1 cellular context compared by ENCODE assay signal in genomic region chr16:2039286-2040030, GRCh38.
TF ChIP-seq lines count a peak whose summit lies in the region.

No MANE protein-coding gene starts in this region.

TF ChIP-seq in HepG2, 621 proteins besides CTCF, POLR2A, EP300 and RAD21 (continued from another document and continues in another):
- TF ChIP-seq, protein P1, sequence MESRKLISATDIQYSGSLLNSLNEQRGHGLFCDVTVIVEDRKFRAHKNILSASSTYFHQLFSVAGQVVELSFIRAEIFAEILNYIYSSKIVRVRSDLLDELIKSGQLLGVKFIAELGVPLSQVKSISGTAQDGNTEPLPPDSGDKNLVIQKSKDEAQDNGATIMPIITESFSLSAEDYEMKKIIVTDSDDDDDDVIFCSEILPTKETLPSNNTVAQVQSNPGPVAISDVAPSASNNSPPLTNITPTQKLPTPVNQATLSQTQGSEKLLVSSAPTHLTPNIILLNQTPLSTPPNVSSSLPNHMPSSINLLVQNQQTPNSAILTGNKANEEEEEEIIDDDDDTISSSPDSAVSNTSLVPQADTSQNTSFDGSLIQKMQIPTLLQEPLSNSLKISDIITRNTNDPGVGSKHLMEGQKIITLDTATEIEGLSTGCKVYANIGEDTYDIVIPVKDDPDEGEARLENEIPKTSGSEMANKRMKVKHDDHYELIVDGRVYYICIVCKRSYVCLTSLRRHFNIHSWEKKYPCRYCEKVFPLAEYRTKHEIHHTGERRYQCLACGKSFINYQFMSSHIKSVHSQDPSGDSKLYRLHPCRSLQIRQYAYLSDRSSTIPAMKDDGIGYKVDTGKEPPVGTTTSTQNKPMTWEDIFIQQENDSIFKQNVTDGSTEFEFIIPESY (CRISPR knock-in tag; IDR thresholded peaks at IDR 0.05) = 0 out of 2 replicates have a peak, but pooled peaks have one; percentile 11
- TF ChIP-seq RFX1 (IDR thresholded peaks at IDR 0.05) = no peak
- TF ChIP-seq ZNF850 (CRISPR knock-in tag; conservative IDR thresholded peaks at IDR 0.05) = no peak
- peak; percentile 94 for TF ChIP-seq ZNF501 (CRISPR knock-in tag; IDR thresholded peaks at IDR 0.05)
- TF ChIP-seq ZNF615 (CRISPR knock-in tag; IDR thresholded peaks at IDR 0.05; ENCODE audit: borderline replicate concordance) = no peak
- no peak for TF ChIP-seq SUZ12 (IDR thresholded peaks at IDR 0.05; ENCODE audit: low read depth, low read length)
- TF ChIP-seq, protein P2, sequence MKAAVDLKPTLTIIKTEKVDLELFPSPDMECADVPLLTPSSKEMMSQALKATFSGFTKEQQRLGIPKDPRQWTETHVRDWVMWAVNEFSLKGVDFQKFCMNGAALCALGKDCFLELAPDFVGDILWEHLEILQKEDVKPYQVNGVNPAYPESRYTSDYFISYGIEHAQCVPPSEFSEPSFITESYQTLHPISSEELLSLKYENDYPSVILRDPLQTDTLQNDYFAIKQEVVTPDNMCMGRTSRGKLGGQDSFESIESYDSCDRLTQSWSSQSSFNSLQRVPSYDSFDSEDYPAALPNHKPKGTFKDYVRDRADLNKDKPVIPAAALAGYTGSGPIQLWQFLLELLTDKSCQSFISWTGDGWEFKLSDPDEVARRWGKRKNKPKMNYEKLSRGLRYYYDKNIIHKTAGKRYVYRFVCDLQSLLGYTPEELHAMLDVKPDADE (CRISPR knock-in tag; IDR thresholded peaks at IDR 0.05) = no peak
- no peak for TF ChIP-seq HCFC1 (IDR thresholded peaks at IDR 0.05; ENCODE audit: low read depth, low read length)
- 0 out of 2 replicates have a peak, but pooled peaks have one; percentile 23 for TF ChIP-seq MIER2 (CRISPR knock-in tag; IDR thresholded peaks at IDR 0.05)
- TF ChIP-seq, protein P3, sequence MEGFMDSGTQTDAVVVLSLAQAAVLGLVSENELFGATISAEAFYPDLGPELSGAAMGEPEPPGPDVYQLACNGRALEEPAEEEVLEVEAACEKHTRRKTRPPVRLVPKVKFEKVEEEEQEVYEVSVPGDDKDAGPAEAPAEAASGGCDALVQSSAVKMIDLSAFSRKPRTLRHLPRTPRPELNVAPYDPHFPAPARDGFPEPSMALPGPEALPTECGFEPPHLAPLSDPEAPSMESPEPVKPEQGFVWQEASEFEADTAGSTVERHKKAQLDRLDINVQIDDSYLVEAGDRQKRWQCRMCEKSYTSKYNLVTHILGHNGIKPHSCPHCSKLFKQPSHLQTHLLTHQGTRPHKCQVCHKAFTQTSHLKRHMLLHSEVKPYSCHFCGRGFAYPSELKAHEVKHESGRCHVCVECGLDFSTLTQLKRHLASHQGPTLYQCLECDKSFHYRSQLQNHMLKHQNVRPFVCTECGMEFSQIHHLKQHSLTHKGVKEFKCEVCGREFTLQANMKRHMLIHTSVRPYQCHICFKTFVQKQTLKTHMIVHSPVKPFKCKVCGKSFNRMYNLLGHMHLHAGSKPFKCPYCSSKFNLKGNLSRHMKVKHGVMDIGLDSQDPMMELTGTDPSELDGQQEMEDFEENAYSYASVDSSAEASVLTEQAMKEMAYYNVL (CRISPR knock-in tag; IDR thresholded peaks at IDR 0.05; ENCODE audit: borderline replicate concordance) = 0 out of 2 replicates have a peak, but pooled peaks have one; percentile 19
- peak; percentile 68 for TF ChIP-seq KDM1A (CRISPR knock-in tag; IDR thresholded peaks at IDR 0.05)
- no peak for TF ChIP-seq ZNF101 (CRISPR knock-in tag; IDR thresholded peaks at IDR 0.05; ENCODE audit: borderline replicate concordance, low read depth)
- TF ChIP-seq FOSL1 (CRISPR knock-in tag; IDR thresholded peaks at IDR 0.05; ENCODE audit: borderline replicate concordance) = no peak
- TF ChIP-seq, protein P4, sequence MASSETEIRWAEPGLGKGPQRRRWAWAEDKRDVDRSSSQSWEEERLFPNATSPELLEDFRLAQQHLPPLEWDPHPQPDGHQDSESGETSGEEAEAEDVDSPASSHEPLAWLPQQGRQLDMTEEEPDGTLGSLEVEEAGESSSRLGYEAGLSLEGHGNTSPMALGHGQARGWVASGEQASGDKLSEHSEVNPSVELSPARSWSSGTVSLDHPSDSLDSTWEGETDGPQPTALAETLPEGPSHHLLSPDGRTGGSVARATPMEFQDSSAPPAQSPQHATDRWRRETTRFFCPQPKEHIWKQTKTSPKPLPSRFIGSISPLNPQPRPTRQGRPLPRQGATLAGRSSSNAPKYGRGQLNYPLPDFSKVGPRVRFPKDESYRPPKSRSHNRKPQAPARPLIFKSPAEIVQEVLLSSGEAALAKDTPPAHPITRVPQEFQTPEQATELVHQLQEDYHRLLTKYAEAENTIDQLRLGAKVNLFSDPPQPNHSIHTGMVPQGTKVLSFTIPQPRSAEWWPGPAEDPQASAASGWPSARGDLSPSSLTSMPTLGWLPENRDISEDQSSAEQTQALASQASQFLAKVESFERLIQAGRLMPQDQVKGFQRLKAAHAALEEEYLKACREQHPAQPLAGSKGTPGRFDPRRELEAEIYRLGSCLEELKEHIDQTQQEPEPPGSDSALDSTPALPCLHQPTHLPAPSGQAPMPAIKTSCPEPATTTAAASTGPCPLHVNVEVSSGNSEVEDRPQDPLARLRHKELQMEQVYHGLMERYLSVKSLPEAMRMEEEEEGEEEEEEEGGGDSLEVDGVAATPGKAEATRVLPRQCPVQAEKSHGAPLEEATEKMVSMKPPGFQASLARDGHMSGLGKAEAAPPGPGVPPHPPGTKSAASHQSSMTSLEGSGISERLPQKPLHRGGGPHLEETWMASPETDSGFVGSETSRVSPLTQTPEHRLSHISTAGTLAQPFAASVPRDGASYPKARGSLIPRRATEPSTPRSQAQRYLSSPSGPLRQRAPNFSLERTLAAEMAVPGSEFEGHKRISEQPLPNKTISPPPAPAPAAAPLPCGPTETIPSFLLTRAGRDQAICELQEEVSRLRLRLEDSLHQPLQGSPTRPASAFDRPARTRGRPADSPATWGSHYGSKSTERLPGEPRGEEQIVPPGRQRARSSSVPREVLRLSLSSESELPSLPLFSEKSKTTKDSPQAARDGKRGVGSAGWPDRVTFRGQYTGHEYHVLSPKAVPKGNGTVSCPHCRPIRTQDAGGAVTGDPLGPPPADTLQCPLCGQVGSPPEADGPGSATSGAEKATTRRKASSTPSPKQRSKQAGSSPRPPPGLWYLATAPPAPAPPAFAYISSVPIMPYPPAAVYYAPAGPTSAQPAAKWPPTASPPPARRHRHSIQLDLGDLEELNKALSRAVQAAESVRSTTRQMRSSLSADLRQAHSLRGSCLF (CRISPR knock-in tag; IDR thresholded peaks at IDR 0.05; ENCODE audit: borderline replicate concordance) = no peak
- no peak for TF ChIP-seq ZNF274 (CRISPR knock-in tag; IDR thresholded peaks at IDR 0.05)
- TF ChIP-seq SETDB1 (CRISPR knock-in tag; IDR thresholded peaks at IDR 0.05; ENCODE audit: borderline replicate concordance) = no peak
- TF ChIP-seq, protein P5, sequence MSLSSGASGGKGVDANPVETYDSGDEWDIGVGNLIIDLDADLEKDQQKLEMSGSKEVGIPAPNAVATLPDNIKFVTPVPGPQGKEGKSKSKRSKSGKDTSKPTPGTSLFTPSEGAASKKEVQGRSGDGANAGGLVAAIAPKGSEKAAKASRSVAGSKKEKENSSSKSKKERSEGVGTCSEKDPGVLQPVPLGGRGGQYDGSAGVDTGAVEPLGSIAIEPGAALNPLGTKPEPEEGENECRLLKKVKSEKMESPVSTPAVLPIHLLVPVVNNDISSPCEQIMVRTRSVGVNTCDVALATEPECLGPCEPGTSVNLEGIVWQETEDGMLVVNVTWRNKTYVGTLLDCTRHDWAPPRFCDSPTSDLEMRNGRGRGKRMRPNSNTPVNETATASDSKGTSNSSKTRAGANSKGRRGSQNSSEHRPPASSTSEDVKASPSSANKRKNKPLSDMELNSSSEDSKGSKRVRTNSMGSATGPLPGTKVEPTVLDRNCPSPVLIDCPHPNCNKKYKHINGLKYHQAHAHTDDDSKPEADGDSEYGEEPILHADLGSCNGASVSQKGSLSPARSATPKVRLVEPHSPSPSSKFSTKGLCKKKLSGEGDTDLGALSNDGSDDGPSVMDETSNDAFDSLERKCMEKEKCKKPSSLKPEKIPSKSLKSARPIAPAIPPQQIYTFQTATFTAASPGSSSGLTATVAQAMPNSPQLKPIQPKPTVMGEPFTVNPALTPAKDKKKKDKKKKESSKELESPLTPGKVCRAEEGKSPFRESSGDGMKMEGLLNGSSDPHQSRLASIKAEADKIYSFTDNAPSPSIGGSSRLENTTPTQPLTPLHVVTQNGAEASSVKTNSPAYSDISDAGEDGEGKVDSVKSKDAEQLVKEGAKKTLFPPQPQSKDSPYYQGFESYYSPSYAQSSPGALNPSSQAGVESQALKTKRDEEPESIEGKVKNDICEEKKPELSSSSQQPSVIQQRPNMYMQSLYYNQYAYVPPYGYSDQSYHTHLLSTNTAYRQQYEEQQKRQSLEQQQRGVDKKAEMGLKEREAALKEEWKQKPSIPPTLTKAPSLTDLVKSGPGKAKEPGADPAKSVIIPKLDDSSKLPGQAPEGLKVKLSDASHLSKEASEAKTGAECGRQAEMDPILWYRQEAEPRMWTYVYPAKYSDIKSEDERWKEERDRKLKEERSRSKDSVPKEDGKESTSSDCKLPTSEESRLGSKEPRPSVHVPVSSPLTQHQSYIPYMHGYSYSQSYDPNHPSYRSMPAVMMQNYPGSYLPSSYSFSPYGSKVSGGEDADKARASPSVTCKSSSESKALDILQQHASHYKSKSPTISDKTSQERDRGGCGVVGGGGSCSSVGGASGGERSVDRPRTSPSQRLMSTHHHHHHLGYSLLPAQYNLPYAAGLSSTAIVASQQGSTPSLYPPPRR (CRISPR knock-in tag; IDR thresholded peaks at IDR 0.05; ENCODE audit: borderline replicate concordance) = peak; percentile 89
- no peak for TF ChIP-seq SSRP1 (CRISPR knock-in tag; IDR thresholded peaks at IDR 0.05)
- no peak; the same call in 1 of the 2 replicates for TF ChIP-seq ETV6 (CRISPR knock-in tag; conservative IDR thresholded peaks at IDR 0.05)
- 0 out of 2 replicates have a peak, but pooled peaks have one; percentile 29 for TF ChIP-seq ZNF766 (CRISPR knock-in tag; IDR thresholded peaks at IDR 0.05; ENCODE audit: borderline replicate concordance)
- no peak for TF ChIP-seq ARNT (IDR thresholded peaks at IDR 0.05)
- TF ChIP-seq, protein P6, sequence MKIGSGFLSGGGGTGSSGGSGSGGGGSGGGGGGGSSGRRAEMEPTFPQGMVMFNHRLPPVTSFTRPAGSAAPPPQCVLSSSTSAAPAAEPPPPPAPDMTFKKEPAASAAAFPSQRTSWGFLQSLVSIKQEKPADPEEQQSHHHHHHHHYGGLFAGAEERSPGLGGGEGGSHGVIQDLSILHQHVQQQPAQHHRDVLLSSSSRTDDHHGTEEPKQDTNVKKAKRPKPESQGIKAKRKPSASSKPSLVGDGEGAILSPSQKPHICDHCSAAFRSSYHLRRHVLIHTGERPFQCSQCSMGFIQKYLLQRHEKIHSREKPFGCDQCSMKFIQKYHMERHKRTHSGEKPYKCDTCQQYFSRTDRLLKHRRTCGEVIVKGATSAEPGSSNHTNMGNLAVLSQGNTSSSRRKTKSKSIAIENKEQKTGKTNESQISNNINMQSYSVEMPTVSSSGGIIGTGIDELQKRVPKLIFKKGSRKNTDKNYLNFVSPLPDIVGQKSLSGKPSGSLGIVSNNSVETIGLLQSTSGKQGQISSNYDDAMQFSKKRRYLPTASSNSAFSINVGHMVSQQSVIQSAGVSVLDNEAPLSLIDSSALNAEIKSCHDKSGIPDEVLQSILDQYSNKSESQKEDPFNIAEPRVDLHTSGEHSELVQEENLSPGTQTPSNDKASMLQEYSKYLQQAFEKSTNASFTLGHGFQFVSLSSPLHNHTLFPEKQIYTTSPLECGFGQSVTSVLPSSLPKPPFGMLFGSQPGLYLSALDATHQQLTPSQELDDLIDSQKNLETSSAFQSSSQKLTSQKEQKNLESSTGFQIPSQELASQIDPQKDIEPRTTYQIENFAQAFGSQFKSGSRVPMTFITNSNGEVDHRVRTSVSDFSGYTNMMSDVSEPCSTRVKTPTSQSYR (CRISPR knock-in tag; IDR thresholded peaks at IDR 0.05; ENCODE audit: borderline replicate concordance) = peak; percentile 91
- TF ChIP-seq, protein P7, sequence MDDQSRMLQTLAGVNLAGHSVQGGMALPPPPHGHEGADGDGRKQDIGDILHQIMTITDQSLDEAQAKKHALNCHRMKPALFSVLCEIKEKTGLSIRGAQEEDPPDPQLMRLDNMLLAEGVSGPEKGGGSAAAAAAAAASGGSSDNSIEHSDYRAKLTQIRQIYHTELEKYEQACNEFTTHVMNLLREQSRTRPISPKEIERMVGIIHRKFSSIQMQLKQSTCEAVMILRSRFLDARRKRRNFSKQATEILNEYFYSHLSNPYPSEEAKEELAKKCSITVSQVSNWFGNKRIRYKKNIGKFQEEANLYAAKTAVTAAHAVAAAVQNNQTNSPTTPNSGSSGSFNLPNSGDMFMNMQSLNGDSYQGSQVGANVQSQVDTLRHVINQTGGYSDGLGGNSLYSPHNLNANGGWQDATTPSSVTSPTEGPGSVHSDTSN (CRISPR knock-in tag; IDR thresholded peaks at IDR 0.05; ENCODE audit: borderline replicate concordance) = no peak
- no peak for TF ChIP-seq ZNF724P (CRISPR knock-in tag; IDR thresholded peaks at IDR 0.05; ENCODE audit: borderline replicate concordance)
- TF ChIP-seq, protein P8, sequence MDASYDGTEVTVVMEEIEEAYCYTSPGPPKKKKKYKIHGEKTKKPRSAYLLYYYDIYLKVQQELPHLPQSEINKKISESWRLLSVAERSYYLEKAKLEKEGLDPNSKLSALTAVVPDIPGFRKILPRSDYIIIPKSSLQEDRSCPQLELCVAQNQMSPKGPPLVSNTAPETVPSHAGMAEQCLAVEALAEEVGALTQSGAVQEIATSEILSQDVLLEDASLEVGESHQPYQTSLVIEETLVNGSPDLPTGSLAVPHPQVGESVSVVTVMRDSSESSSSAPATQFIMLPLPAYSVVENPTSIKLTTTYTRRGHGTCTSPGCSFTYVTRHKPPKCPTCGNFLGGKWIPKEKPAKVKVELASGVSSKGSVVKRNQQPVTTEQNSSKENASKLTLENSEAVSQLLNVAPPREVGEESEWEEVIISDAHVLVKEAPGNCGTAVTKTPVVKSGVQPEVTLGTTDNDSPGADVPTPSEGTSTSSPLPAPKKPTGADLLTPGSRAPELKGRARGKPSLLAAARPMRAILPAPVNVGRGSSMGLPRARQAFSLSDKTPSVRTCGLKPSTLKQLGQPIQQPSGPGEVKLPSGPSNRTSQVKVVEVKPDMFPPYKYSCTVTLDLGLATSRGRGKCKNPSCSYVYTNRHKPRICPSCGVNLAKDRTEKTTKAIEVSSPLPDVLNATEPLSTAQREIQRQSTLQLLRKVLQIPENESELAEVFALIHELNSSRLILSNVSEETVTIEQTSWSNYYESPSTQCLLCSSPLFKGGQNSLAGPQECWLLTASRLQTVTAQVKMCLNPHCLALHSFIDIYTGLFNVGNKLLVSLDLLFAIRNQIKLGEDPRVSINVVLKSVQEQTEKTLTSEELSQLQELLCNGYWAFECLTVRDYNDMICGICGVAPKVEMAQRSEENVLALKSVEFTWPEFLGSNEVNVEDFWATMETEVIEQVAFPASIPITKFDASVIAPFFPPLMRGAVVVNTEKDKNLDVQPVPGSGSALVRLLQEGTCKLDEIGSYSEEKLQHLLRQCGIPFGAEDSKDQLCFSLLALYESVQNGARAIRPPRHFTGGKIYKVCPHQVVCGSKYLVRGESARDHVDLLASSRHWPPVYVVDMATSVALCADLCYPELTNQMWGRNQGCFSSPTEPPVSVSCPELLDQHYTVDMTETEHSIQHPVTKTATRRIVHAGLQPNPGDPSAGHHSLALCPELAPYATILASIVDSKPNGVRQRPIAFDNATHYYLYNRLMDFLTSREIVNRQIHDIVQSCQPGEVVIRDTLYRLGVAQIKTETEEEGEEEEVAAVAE (CRISPR knock-in tag; IDR thresholded peaks at IDR 0.05; ENCODE audit: borderline replicate concordance) = peak; percentile 69; the same call in 1 of the 2 replicates
- TF ChIP-seq DBP (CRISPR knock-in tag; IDR thresholded peaks at IDR 0.05; ENCODE audit: not compliant biosample characterization) = no peak
- no peak for TF ChIP-seq YY1 (IDR thresholded peaks at IDR 0.05; ENCODE audit: insufficient read depth, insufficient replicate concordance, low read depth, low read length)
- no peak for TF ChIP-seq CAMTA2 (CRISPR knock-in tag; IDR thresholded peaks at IDR 0.05; ENCODE audit: borderline replicate concordance)
